Comparison of ENCODE assay signal across 1 cellular context in genomic region chr18:39627936-39628335, GRCh38.
TF ChIP-seq lines count a peak whose summit lies in the region.

No MANE protein-coding gene starts in this region.

TF ChIP-seq in GM23338, 12 proteins besides CTCF, POLR2A, EP300 and RAD21 (continued from another document):
- TF ChIP-seq REST (IDR thresholded peaks at IDR 0.05; ENCODE audit: unreplicated experiment): no peak
- TF ChIP-seq ZNF462 (CRISPR knock-in tag; IDR thresholded peaks at IDR 0.05): no peak
- no peak for TF ChIP-seq EZH2phosphoT487 (IDR thresholded peaks at IDR 0.05; ENCODE audit: unreplicated experiment)
- no peak for TF ChIP-seq ETS1 (IDR thresholded peaks at IDR 0.05)
- TF ChIP-seq STAT1 (IDR thresholded peaks at IDR 0.05; ENCODE audit: unreplicated experiment): no peak
- no peak for TF ChIP-seq CREB1 (CRISPR knock-in tag; IDR thresholded peaks at IDR 0.05; ENCODE audit: low read depth)
- TF ChIP-seq ZNF331 (CRISPR knock-in tag; IDR thresholded peaks at IDR 0.05; ENCODE audit: low read depth): no peak
- TF ChIP-seq NANOG (IDR thresholded peaks at IDR 0.05; ENCODE audit: borderline replicate concordance): no peak
- TF ChIP-seq ZNF114 (CRISPR knock-in tag; IDR thresholded peaks at IDR 0.05): no peak
- TF ChIP-seq POLR2AphosphoS5 (IDR thresholded peaks at IDR 0.05; ENCODE audit: low read depth): no peak
TF ChIP-seq in GM23338: peak in this region for 0.
